In the genomic region with DNA sequence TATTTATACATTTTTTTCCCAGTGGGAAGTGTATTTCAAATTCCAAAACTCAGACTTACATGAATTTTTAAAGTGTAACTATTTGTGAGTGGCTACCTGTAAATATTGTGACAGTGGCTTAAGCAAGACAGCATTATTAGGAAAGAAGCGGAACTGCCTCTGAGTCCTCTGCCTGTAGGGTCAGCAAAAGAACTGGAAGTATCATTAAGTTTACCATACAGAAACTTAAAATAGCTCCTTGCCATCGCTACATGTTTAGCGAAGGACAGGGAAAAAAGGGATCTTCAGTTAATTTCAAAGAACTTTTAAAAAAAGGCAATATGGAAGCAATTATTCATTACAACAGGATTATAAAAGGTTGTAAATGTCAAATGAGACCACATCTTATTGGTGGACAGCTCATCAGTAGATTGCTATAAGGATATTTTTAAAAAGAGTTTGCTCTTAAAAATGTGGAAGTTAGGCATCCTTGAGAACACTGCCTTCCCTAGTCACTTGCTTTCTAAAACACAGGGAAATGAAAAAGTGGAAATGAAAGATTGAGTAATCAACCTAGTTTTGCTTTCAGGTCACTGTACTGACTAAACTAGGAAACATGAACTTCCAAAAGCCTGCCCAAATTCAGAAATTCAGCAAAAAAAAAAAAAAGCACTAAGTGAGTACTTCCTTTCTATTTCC, we compare ENCODE assay signal across 8 cellular contexts. TPM values are rescaled to one million over a fixed set of nuclear protein-coding genes. Genes with fewer than 3 reads are reported as not detected.
DNase-seq lines count a peak whose midpoint lies in the region.

No MANE protein-coding gene starts in this region.

- peak; percentile 19 for DNase-seq in GM04503 (ENCODE audit: low read depth)
- peak; percentile 23 for DNase-seq in HS-5 (ENCODE audit: low read depth)
- DNase-seq in dedifferentiated amniotic fluid mesenchymal stem cell (ENCODE audit: extremely low spot score), result peak; percentile 29
- DNase-seq in renal cortical epithelial cell (ENCODE audit: low read depth), result peak; percentile 22
- no peak for DNase-seq in OCI-M2 (lab: John Stamatoyannopoulos, UW; ENCODE audit: unreplicated experiment)
- no peak for DNase-seq in activated effector memory CD4-positive, alpha-beta T cell treated with anti-CD3 and anti-CD28 coated beads, Interleukin-2, amount 50 U/mL, for 16 hours
- no peak for DNase-seq in posterior vena cava (ENCODE audit: low spot score)
- DNase-seq in activated CD4-positive, alpha-beta T cell treated with anti-CD3 and anti-CD28 coated beads, Interleukin-2, amount 50 U/mL, for 1 hour, result no peak

- intact Hi-C loops in posterior vena cava (cut with DNase I), result no loop called here

RNA-seq across cellular contexts. Expression of gene NSL1, which starts 39.2 kb away (rescaled TPM):
- total RNA-seq in renal cortical epithelial cell (31.8 and 38.4 TPM in 2 replicates), posterior vena cava (10 to 100 TPM; 29.1 to 33.4 TPM)

RNA-seq across cellular contexts. Expression of gene TATDN3, which starts 39.3 kb away (rescaled TPM):
- total RNA-seq in renal cortical epithelial cell (16.0 and 17.6 TPM in 2 replicates), posterior vena cava (10 to 100 TPM; 11.4 to 12.2 TPM)

RNA-seq across cellular contexts. Expression of gene BATF3, which starts 52.8 kb away (rescaled TPM):
- total RNA-seq in renal cortical epithelial cell (0.55 and 3.6 TPM in 2 replicates), posterior vena cava (10 to 100 TPM; 10.8 to 20.1 TPM)

Comparison
In these comparisons a context has a peak if more than half of its experiments do, and no peak if none do; other contexts are left out.
1. DNase-seq: peak in GM04503 (single experiment), HS-5 (single experiment), dedifferentiated amniotic fluid mesenchymal stem cell (single experiment) and renal cortical epithelial cell (single experiment); none in OCI-M2 (single experiment), activated effector memory CD4-positive, alpha-beta T cell treated with anti-CD3 and anti-CD28 coated beads, Interleukin-2, amount 50 U/mL, for 16 hours (single experiment), posterior vena cava (single experiment) and activated CD4-positive, alpha-beta T cell treated with anti-CD3 and anti-CD28 coated beads, Interleukin-2, amount 50 U/mL, for 1 hour (single experiment).